Comparison of ENCODE assay signal across 7 cellular contexts in the genomic region with DNA sequence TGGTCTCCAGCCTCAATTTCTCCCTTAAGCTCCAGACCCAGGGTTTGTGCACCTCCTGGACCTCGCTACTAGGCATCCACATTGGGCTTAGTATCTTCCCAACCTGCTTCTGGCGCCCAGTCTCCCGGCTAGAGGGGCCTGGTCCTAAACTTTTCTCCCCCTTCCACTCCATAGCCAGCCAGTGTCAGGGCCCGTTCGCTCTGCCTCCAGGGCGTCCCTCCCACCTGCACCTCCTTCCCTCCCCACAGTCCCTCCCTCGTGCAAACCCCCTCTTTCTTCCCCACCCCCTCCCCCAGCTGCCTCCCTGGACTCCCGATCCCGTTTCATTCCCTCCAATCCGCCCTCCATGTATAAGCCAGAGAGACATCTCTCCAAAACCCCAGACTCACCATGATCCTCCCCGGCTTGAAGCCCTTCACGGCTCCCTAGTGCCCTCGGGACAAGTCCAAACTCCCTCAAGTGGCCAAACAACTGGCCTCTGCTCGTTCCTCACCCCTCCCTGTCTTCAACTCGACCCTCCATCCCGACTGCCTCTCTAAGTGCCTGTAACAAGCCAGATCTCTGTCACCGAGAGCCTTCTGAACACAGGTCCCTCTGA. TPM values are rescaled to one million over a fixed set of nuclear protein-coding genes. Genes with fewer than 3 reads are reported as not detected.
DNase-seq lines count a peak whose midpoint lies in the region; ATAC-seq and TF ChIP-seq lines count a peak whose summit lies in the region.

No MANE protein-coding gene starts in this region.

- H3K36me3 Mint-ChIP-seq in brain = peaks cover 16% of the 10 kb centered on the region
- H3K36me3 Mint-ChIP-seq in stimulated activated memory B cell treated with anti-CD40 and anti-IgM and Interleukin-4, amounts not matched to agents 10 μg/mL and 1 μg/mL and 100 μg/mL, for 72 hours = peaks cover 21% of the 10 kb centered on the region

- no peaks in the 10 kb centered on the region for H3K36me3 ChIP-seq in Loucy (ENCODE audit: insufficient read depth, low read length)

- peaks cover 49% of the 10 kb centered on the region for H3K4me1 ChIP-seq in Loucy (ENCODE audit: insufficient read depth, low read length, poor library complexity, severe bottlenecking)

- H3K4me1 Mint-ChIP-seq in brain = peaks cover 52% of the 10 kb centered on the region
- H3K4me1 Mint-ChIP-seq in stimulated activated memory B cell treated with anti-CD40 and anti-IgM and Interleukin-4, amounts not matched to agents 10 μg/mL and 1 μg/mL and 100 μg/mL, for 72 hours = peaks cover 68% of the 10 kb centered on the region

- H3K9ac ChIP-seq in Loucy (ENCODE audit: low read depth, low read length, poor library complexity, severe bottlenecking) = peak overlapping the region; percentile 88

- no peaks in the 10 kb centered on the region for H3F3A ChIP-seq in Loucy (ENCODE audit: low read depth)

- DNase-seq in inferior parietal cortex (ENCODE audit: extremely low spot score) (peak; percentile 30), KG1 (lab: John Stamatoyannopoulos, UW) (no peak)

- H3K4me3 Mint-ChIP-seq in brain = peak overlapping the region; percentile 91 to 98 (median 94)
- peak overlapping the region; percentile 92 for H3K4me3 Mint-ChIP-seq in stimulated activated memory B cell treated with anti-CD40 and anti-IgM and Interleukin-4, amounts not matched to agents 10 μg/mL and 1 μg/mL and 100 μg/mL, for 72 hours

- peaks cover 4% of the 10 kb centered on the region for H3K27me3 Mint-ChIP-seq in brain
- H3K27me3 Mint-ChIP-seq in stimulated activated memory B cell treated with anti-CD40 and anti-IgM and Interleukin-4, amounts not matched to agents 10 μg/mL and 1 μg/mL and 100 μg/mL, for 72 hours = no peaks in the 10 kb centered on the region

- no peak for TF ChIP-seq CTCF in GM12875 (IDR thresholded peaks at IDR 0.05; ENCODE audit: borderline replicate concordance, insufficient read depth, low read depth, low read length)
- TF ChIP-seq CTCF in Loucy (conservative IDR thresholded peaks at IDR 0.05; ENCODE audit: low read length) = no peak
- no peak for TF ChIP-seq CTCF in brain (conservative IDR thresholded peaks at IDR 0.05)

- H3K9me2 ChIP-seq in Loucy (replicated peaks; ENCODE audit: low read depth, low read length) = no peaks in the 10 kb centered on the region

- H3K27ac Mint-ChIP-seq in brain = peak overlapping the region; percentile 88 to 97 (median 97)
- H3K27ac Mint-ChIP-seq in stimulated activated memory B cell treated with anti-CD40 and anti-IgM and Interleukin-4, amounts not matched to agents 10 μg/mL and 1 μg/mL and 100 μg/mL, for 72 hours = peak overlapping the region; percentile 92

- no peaks in the 10 kb centered on the region for H3K9me3 ChIP-seq in Loucy (ENCODE audit: insufficient read depth, low read depth, low read length)

- no peaks in the 10 kb centered on the region for H3K9me3 Mint-ChIP-seq in brain
- H3K9me3 Mint-ChIP-seq in stimulated activated memory B cell treated with anti-CD40 and anti-IgM and Interleukin-4, amounts not matched to agents 10 μg/mL and 1 μg/mL and 100 μg/mL, for 72 hours = no peaks in the 10 kb centered on the region

- H3K4me2 ChIP-seq in Loucy (ENCODE audit: low read depth, low read length, poor library complexity, severe bottlenecking) = peak overlapping the region; percentile 96

- peak; percentile 2 for ATAC-seq in stimulated activated memory B cell treated with anti-CD40 and anti-IgM and Interleukin-4, amounts not matched to agents 10 μg/mL and 1 μg/mL and 100 μg/mL, for 72 hours
- no peak for ATAC-seq in HG03175 (IDR thresholded peaks at IDR 0.05; ENCODE audit: unreplicated experiment)

- no peaks in the 10 kb centered on the region for H3K27me3 ChIP-seq in Loucy (ENCODE audit: insufficient read depth, low read length, poor library complexity, severe bottlenecking)

- H3K79me2 ChIP-seq in Loucy (ENCODE audit: insufficient read depth, low read length) = peaks cover 49% of the 10 kb centered on the region

- peak overlapping the region; percentile 65 for H2AFZ ChIP-seq in Loucy (ENCODE audit: low read length)

- H4K20me1 ChIP-seq in Loucy (ENCODE audit: insufficient read depth, low read length, poor library complexity, severe bottlenecking) = peaks cover 29% of the 10 kb centered on the region

- H3K4me3 ChIP-seq in GM12875 (ENCODE audit: low read depth, low read length) (peak overlapping the region; percentile 64), Loucy (ENCODE audit: low read length, poor library complexity, severe bottlenecking) (peak overlapping the region; percentile 88)

RNA-seq across cellular contexts. Expression of a gene that starts 1.0 kb away (rescaled TPM):
- polyA plus RNA-seq in brain (ENCODE audit: insufficient read depth, low read depth, low replicate concordance) = 222 TPM

RNA-seq across cellular contexts. Expression of a gene that starts 5.4 kb away (rescaled TPM):
- 8.1 TPM for polyA plus RNA-seq in brain (ENCODE audit: insufficient read depth, low read depth, low replicate concordance)

RNA-seq across cellular contexts. Expression of a gene that starts 20.6 kb away (rescaled TPM):
- 4.2 TPM for polyA plus RNA-seq in brain (ENCODE audit: insufficient read depth, low read depth, low replicate concordance)

RNA-seq across cellular contexts. Expression of a gene that starts 45.0 kb away (rescaled TPM):
- not detected for polyA plus RNA-seq in brain (ENCODE audit: insufficient read depth, low read depth, low replicate concordance)

RNA-seq across cellular contexts. Expression of a gene that starts 49.7 kb away (rescaled TPM):
- 92.9 TPM for polyA plus RNA-seq in brain (ENCODE audit: insufficient read depth, low read depth, low replicate concordance)
